Comparison of ENCODE assay signal across 8 cellular contexts in genomic region chr5:138077064-138077696, GRCh38. TPM values are rescaled to one million over a fixed set of nuclear protein-coding genes. Genes with fewer than 3 reads are reported as not detected.
DNase-seq lines count a peak whose midpoint lies in the region; ATAC-seq and TF ChIP-seq lines count a peak whose summit lies in the region.

No MANE protein-coding gene starts in this region.

- TF ChIP-seq EP300 in ovary (IDR thresholded peaks at IDR 0.05), result no peak

- H3K4me3 ChIP-seq in OCI-LY3 (ENCODE audit: low read length) (no peak overlapping the region), ovary (no peak overlapping the region)

- no peak overlapping the region for H3K4me2 ChIP-seq in OCI-LY3 (ENCODE audit: low read length)

- H3K79me2 ChIP-seq in OCI-LY3 (ENCODE audit: low read length), result no peaks in the 10 kb centered on the region

- H3K4me1 ChIP-seq in OCI-LY3 (ENCODE audit: low read length) (peaks cover 21% of the 10 kb centered on the region), foreskin keratinocyte (no peaks in the 10 kb centered on the region), ovary (ENCODE audit: insufficient read depth) (no peaks in the 10 kb centered on the region)

- ATAC-seq in foreskin keratinocyte (peak; percentile 74), GM18498 (IDR thresholded peaks at IDR 0.05; ENCODE audit: unreplicated experiment) (no peak), HG03196 (IDR thresholded peaks at IDR 0.05; ENCODE audit: unreplicated experiment) (no peak)

- no peak for TF ChIP-seq POLR2A in ovary (IDR thresholded peaks at IDR 0.05)

- peak; percentile 80 for TF ChIP-seq CTCF in OCI-LY3 (IDR thresholded peaks at IDR 0.05; ENCODE audit: low read depth, low read length)
- TF ChIP-seq CTCF in foreskin keratinocyte (conservative IDR thresholded peaks at IDR 0.05), result peak; percentile 92
- TF ChIP-seq CTCF in ovary (IDR thresholded peaks at IDR 0.05), result peak; percentile 53 to 73 (median 59)

- H3K36me3 ChIP-seq in OCI-LY3 (replicated peaks; ENCODE audit: low read depth, low read length), result no peaks in the 10 kb centered on the region
- no peaks in the 10 kb centered on the region for H3K36me3 ChIP-seq in ovary

- H3K4me3 Mint-ChIP-seq in activated T-helper 2 cell treated with anti-CD3 and anti-CD28 coated beads, Interferon-gamma antibody, Interleukin-2, Interleukin-4, amounts not matched to agents 10 μg/mL and 5 μg/mL and 100 μg/mL, durations not matched to agents 14 hours and 24 hours and 36 hours (ENCODE audit: low read depth), result no peak overlapping the region

- intact Hi-C loops in activated T-helper 2 cell treated with anti-CD3 and anti-CD28 coated beads, Interferon-gamma antibody, Interleukin-2, Interleukin-4, amounts not matched to agents 10 μg/mL and 5 μg/mL and 100 μg/mL, durations not matched to agents 14 hours and 24 hours and 36 hours (cut with micrococcal nuclease), result loop anchor here (1.0 kb wide), 1 partner anchor 56 kb away; no protein-coding TSS in a partner anchor
- intact Hi-C loops in ovary (cut with DNase I), result loop anchor here in 2 of 4 donors (5.0 to 10.0 kb wide), 2 partner anchors 48 to 55 kb away; no protein-coding TSS in a partner anchor

- H3K27me3 Mint-ChIP-seq in activated T-helper 2 cell treated with anti-CD3 and anti-CD28 coated beads, Interferon-gamma antibody, Interleukin-2, Interleukin-4, amounts not matched to agents 10 μg/mL and 5 μg/mL and 100 μg/mL, durations not matched to agents 14 hours and 24 hours and 36 hours (ENCODE audit: low read depth), result no peaks in the 10 kb centered on the region

- no peak overlapping the region for H2AFZ ChIP-seq in OCI-LY3 (ENCODE audit: low read depth, low read length)

- no peaks in the 10 kb centered on the region for H3K27me3 ChIP-seq in OCI-LY3 (ENCODE audit: low read depth, low read length)
- no peaks in the 10 kb centered on the region for H3K27me3 ChIP-seq in foreskin keratinocyte
- H3K27me3 ChIP-seq in ovary, result no peaks in the 10 kb centered on the region

- no peak overlapping the region for H3K27ac Mint-ChIP-seq in activated T-helper 2 cell treated with anti-CD3 and anti-CD28 coated beads, Interferon-gamma antibody, Interleukin-2, Interleukin-4, amounts not matched to agents 10 μg/mL and 5 μg/mL and 100 μg/mL, durations not matched to agents 14 hours and 24 hours and 36 hours

- no peaks in the 10 kb centered on the region for H3K9me3 Mint-ChIP-seq in activated T-helper 2 cell treated with anti-CD3 and anti-CD28 coated beads, Interferon-gamma antibody, Interleukin-2, Interleukin-4, amounts not matched to agents 10 μg/mL and 5 μg/mL and 100 μg/mL, durations not matched to agents 14 hours and 24 hours and 36 hours

- no peak overlapping the region for H3K9ac ChIP-seq in OCI-LY3 (ENCODE audit: low read length)

- H3K27ac ChIP-seq in OCI-LY3 (ENCODE audit: low read length) (no peak overlapping the region), foreskin keratinocyte (peak overlapping the region; percentile 14), ovary (no peak overlapping the region)

- no peaks in the 10 kb centered on the region for H3K9me3 ChIP-seq in OCI-LY3 (ENCODE audit: insufficient read depth, low read length)
- no peaks in the 10 kb centered on the region for H3K9me3 ChIP-seq in ovary

- WGBS in ovary, 3 donors, result 21 to 23% (median 23%) methylated on average over 5 of the region's 5 CpGs

- DNase-seq in COR-L47 (lab: John Stamatoyannopoulos, UW) (peak; percentile 42), HPDE6-E6E7 (ENCODE audit: extremely low spot score) (peak; percentile 42), foreskin keratinocyte (peak in 1 of 2 donors; percentile 34), ovary (peak; percentile 43 to 77 (median 56))
- peak; percentile 19 for DNase-seq in activated T-helper 2 cell treated with anti-CD3 and anti-CD28 coated beads, Interferon-gamma antibody, Interleukin-2, Interleukin-4, amounts not matched to agents 10 μg/mL and 5 μg/mL and 100 μg/mL, durations not matched to agents 14 hours and 24 hours and 36 hours (ENCODE audit: low spot score)

- peaks cover 12% of the 10 kb centered on the region for H3K4me1 Mint-ChIP-seq in activated T-helper 2 cell treated with anti-CD3 and anti-CD28 coated beads, Interferon-gamma antibody, Interleukin-2, Interleukin-4, amounts not matched to agents 10 μg/mL and 5 μg/mL and 100 μg/mL, durations not matched to agents 14 hours and 24 hours and 36 hours (ENCODE audit: low read depth)

- no peaks in the 10 kb centered on the region for H3K36me3 Mint-ChIP-seq in activated T-helper 2 cell treated with anti-CD3 and anti-CD28 coated beads, Interferon-gamma antibody, Interleukin-2, Interleukin-4, amounts not matched to agents 10 μg/mL and 5 μg/mL and 100 μg/mL, durations not matched to agents 14 hours and 24 hours and 36 hours (ENCODE audit: low read depth)

- no peaks in the 10 kb centered on the region for H4K20me1 ChIP-seq in OCI-LY3 (ENCODE audit: insufficient read depth, low read length)

RNA-seq across cellular contexts. Expression of gene WNT8A, which starts 6.7 kb away (rescaled TPM):
- not detected in 2 replicates for total RNA-seq in activated T-helper 2 cell treated with anti-CD3 and anti-CD28 coated beads, Interferon-gamma antibody, Interleukin-2, Interleukin-4, amounts not matched to agents 10 μg/mL and 5 μg/mL and 100 μg/mL, durations not matched to agents 14 hours and 24 hours and 36 hours
- total RNA-seq in foreskin keratinocyte (not detected in 2 replicates), ovary (not detected)
- polyA plus RNA-seq in foreskin keratinocyte (not detected in 2 replicates), ovary (not detected)

RNA-seq across cellular contexts. Expression of gene FAM13B, which starts 44.3 kb away (rescaled TPM):
- 20.3 and 22.8 TPM in 2 replicates for total RNA-seq in activated T-helper 2 cell treated with anti-CD3 and anti-CD28 coated beads, Interferon-gamma antibody, Interleukin-2, Interleukin-4, amounts not matched to agents 10 μg/mL and 5 μg/mL and 100 μg/mL, durations not matched to agents 14 hours and 24 hours and 36 hours
- 9.7 and 10.0 TPM in 2 replicates for total RNA-seq in foreskin keratinocyte
- polyA plus RNA-seq in foreskin keratinocyte, result 1.9 and 2.2 TPM in 2 replicates
- total RNA-seq in ovary, result 10 to 100 TPM; 28.5 to 56.7 (median 47.3) TPM
- polyA plus RNA-seq in ovary, result 10 to 100 TPM; 18.8 to 32.2 TPM
